In genomic region chr1:1426961-1427934, GRCh38 we compare ENCODE assay signal across 1 cellular context.
A peak's percentile ranks its signal among the peaks of the same experiment; 100 is the strongest.
TF ChIP-seq lines count a peak whose summit lies in the region.

No MANE protein-coding gene starts in this region.

TF ChIP-seq in HEK293, 187 proteins besides CTCF, POLR2A, EP300 and RAD21 (continued from another document):
- TF ChIP-seq KLF1 (tag by site-specific recombination; IDR thresholded peaks at IDR 0.05) (peak; percentile 100), SP3 (tag by site-specific recombination; IDR thresholded peaks at IDR 0.05) (peak; percentile 66), ZSCAN16 (tag by site-specific recombination; IDR thresholded peaks at IDR 0.05) (no peak), SP2 (tag by site-specific recombination; IDR thresholded peaks at IDR 0.05) (peak; percentile 63), ZNF23 (tag by site-specific recombination; IDR thresholded peaks at IDR 0.05; ENCODE audit: borderline replicate concordance) (no peak), ZNF16 (tag by site-specific recombination; IDR thresholded peaks at IDR 0.05; ENCODE audit: low read depth) (no peak), ZBTB26 (tag by site-specific recombination; optimal IDR thresholded peaks at IDR 0.05) (peak; percentile 16), WT1 (tag by site-specific recombination; IDR thresholded peaks at IDR 0.05) (peak; percentile 81), ZNF426 (tag by site-specific recombination; IDR thresholded peaks at IDR 0.05) (no peak), ZNF146 (tag by site-specific recombination; IDR thresholded peaks at IDR 0.05) (0 out of 2 replicates have a peak, but pooled peaks have one; percentile 5), ZNF600 (tag by site-specific recombination; IDR thresholded peaks at IDR 0.05) (peak; percentile 53; the same call in 1 of the 2 replicates), BCL11A (tag by site-specific recombination; IDR thresholded peaks at IDR 0.05; ENCODE audit: low read depth) (no peak), PRDM10 (tag by site-specific recombination; IDR thresholded peaks at IDR 0.05) (0 out of 2 replicates have a peak, but pooled peaks have one; percentile 6), KLF8 (tag by site-specific recombination; IDR thresholded peaks at IDR 0.05) (peak; percentile 90), ZNF692 (tag by site-specific recombination; IDR thresholded peaks at IDR 0.05) (no peak), ZNF558 (tag by site-specific recombination; IDR thresholded peaks at IDR 0.05) (no peak), ZNF366 (tag by site-specific recombination; conservative IDR thresholded peaks at IDR 0.05) (peak; percentile 89), ZBTB7A (tag by site-specific recombination; IDR thresholded peaks at IDR 0.05; ENCODE audit: low read depth) (peak; percentile 53; the same call in 1 of the 2 replicates), ZBTB8A (tag by site-specific recombination; IDR thresholded peaks at IDR 0.05) (peak; percentile 73), KLF7 (tag by site-specific recombination; IDR thresholded peaks at IDR 0.05; ENCODE audit: borderline replicate concordance) (peak; percentile 63; the same call in 1 of the 2 replicates), KLF17 (tag by site-specific recombination; IDR thresholded peaks at IDR 0.05) (peak; percentile 99)
